ENCODE assay signal across 1 cellular context in the genomic region with DNA sequence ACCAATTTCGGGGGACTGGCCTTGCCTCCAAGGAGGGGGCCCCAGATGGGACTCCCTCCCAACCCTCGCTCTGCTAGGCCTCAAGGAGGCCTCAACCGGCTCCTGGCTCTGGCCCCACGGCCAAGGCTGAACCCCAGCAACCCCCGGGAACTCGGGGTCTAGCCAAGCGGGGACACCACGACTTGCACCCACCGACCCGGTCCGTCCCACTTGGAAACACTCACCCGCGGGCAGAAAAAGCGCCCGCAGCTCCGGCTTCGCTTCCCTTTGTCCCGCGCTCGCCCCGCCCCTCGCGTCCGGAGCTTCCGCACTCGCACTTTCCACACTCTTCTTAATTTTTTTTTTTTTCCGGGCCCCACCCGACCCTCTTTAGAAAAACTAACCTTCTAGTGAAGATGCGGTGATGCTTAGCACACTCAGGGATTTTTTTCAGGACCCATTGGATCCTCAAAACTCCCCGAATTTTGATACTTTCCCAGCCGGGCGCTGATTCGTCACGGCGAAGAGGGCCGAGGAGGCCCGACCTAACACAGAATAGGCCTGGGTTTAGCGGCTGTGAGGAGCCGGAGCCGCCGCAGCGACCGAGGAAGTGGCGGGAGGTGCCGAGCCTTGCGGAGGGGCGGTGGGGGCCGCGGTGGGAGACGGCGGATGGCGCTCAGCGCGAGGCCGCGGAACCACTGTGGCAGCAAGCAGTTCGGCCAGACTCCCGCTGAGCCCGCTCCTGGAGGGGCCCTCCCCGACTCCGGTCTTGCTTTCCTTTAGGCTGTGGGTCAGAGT.
TF ChIP-seq lines count a peak whose summit lies in the region.

A gene (minus strand): TSS at position 270 of the 777 bp plus-strand sequence. CDS start 2,016 bp downstream, outside the sequence.

TF ChIP-seq in HepG2, 621 proteins besides CTCF, POLR2A, EP300 and RAD21 (continued from another document and continues in another):
- TF ChIP-seq, protein P1, sequence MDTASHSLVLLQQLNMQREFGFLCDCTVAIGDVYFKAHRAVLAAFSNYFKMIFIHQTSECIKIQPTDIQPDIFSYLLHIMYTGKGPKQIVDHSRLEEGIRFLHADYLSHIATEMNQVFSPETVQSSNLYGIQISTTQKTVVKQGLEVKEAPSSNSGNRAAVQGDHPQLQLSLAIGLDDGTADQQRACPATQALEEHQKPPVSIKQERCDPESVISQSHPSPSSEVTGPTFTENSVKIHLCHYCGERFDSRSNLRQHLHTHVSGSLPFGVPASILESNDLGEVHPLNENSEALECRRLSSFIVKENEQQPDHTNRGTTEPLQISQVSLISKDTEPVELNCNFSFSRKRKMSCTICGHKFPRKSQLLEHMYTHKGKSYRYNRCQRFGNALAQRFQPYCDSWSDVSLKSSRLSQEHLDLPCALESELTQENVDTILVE (CRISPR knock-in tag; IDR thresholded peaks at IDR 0.05), result peak; percentile 16; the same call in 1 of the 2 replicates
- TF ChIP-seq, protein P2, sequence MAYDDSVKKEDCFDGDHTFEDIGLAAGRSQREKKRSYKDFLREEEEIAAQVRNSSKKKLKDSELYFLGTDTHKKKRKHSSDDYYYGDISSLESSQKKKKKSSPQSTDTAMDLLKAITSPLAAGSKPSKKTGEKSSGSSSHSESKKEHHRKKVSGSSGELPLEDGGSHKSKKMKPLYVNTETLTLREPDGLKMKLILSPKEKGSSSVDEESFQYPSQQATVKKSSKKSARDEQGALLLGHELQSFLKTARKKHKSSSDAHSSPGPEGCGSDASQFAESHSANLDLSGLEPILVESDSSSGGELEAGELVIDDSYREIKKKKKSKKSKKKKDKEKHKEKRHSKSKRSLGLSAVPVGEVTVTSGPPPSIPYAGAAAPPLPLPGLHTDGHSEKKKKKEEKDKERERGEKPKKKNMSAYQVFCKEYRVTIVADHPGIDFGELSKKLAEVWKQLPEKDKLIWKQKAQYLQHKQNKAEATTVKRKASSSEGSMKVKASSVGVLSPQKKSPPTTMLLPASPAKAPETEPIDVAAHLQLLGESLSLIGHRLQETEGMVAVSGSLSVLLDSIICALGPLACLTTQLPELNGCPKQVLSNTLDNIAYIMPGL (CRISPR knock-in tag; IDR thresholded peaks at IDR 0.05; ENCODE audit: borderline replicate concordance in 1 of 2, low read depth in 1 of 2), result peak; percentile 96
- TF ChIP-seq, protein P3, sequence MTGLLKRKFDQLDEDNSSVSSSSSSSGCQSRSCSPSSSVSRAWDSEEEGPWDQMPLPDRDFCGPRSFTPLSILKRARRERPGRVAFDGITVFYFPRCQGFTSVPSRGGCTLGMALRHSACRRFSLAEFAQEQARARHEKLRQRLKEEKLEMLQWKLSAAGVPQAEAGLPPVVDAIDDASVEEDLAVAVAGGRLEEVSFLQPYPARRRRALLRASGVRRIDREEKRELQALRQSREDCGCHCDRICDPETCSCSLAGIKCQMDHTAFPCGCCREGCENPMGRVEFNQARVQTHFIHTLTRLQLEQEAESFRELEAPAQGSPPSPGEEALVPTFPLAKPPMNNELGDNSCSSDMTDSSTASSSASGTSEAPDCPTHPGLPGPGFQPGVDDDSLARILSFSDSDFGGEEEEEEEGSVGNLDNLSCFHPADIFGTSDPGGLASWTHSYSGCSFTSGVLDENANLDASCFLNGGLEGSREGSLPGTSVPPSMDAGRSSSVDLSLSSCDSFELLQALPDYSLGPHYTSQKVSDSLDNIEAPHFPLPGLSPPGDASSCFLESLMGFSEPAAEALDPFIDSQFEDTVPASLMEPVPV (CRISPR knock-in tag; IDR thresholded peaks at IDR 0.05), result peak; percentile 93
- TF ChIP-seq ESRRA (CRISPR knock-in tag; IDR thresholded peaks at IDR 0.05; ENCODE audit: low read depth) (no peak), EEA1 (CRISPR knock-in tag; IDR thresholded peaks at IDR 0.05; ENCODE audit: borderline replicate concordance) (no peak), SP4 (CRISPR knock-in tag; IDR thresholded peaks at IDR 0.05) (peak; percentile 83), ATF1 (CRISPR knock-in tag; IDR thresholded peaks at IDR 0.05) (no peak), YEATS2 (CRISPR knock-in tag; IDR thresholded peaks at IDR 0.05; ENCODE audit: borderline replicate concordance) (peak; percentile 90), DNMT1 (CRISPR knock-in tag; IDR thresholded peaks at IDR 0.05) (no peak; the same call in 1 of the 2 replicates), DMAP1 (CRISPR knock-in tag; IDR thresholded peaks at IDR 0.05) (peak; percentile 89; the same call in 1 of the 2 replicates), KLF15 (CRISPR knock-in tag; IDR thresholded peaks at IDR 0.05; ENCODE audit: borderline replicate concordance) (peak; percentile 70; the same call in 1 of the 2 replicates), HOXD1 (CRISPR knock-in tag; IDR thresholded peaks at IDR 0.05) (peak; percentile 53), AGO2 (optimal IDR thresholded peaks at IDR 0.05; ENCODE audit: low read depth, low read length) (peak; percentile 66), ZNF775 (CRISPR knock-in tag; IDR thresholded peaks at IDR 0.05; ENCODE audit: borderline replicate concordance) (no peak), TBX3 (IDR thresholded peaks at IDR 0.05; ENCODE audit: borderline replicate concordance) (0 out of 2 replicates have a peak, but pooled peaks have one; percentile 8), ZNF296 (CRISPR knock-in tag; conservative IDR thresholded peaks at IDR 0.05) (no peak), MED1 (CRISPR knock-in tag; IDR thresholded peaks at IDR 0.05) (peak; percentile 25; the same call in 1 of the 2 replicates), ZNF232 (CRISPR knock-in tag; IDR thresholded peaks at IDR 0.05; ENCODE audit: borderline replicate concordance) (peak; percentile 92), TCF12 (IDR thresholded peaks at IDR 0.05) (no peak), TCF12 (CRISPR knock-in tag; IDR thresholded peaks at IDR 0.05) (0 out of 2 replicates have a peak, but pooled peaks have one; percentile 61), ZNF75D (CRISPR knock-in tag; IDR thresholded peaks at IDR 0.05; ENCODE audit: borderline replicate concordance) (peak; percentile 76; the same call in 1 of the 2 replicates), ZFP1 (CRISPR knock-in tag; IDR thresholded peaks at IDR 0.05) (no peak), CBX5 (CRISPR knock-in tag; IDR thresholded peaks at IDR 0.05; ENCODE audit: borderline replicate concordance) (no peak; the same call in 1 of the 2 replicates), ZNF432 (CRISPR knock-in tag; IDR thresholded peaks at IDR 0.05; ENCODE audit: borderline replicate concordance) (no peak), ZNF343 (CRISPR knock-in tag; IDR thresholded peaks at IDR 0.05) (peak; percentile 79), U2AF2 (IDR thresholded peaks at IDR 0.05; ENCODE audit: low read depth, low read length) (0 out of 2 replicates have a peak, but pooled peaks have one; percentile 54), ZNF20 (CRISPR knock-in tag; IDR thresholded peaks at IDR 0.05) (peak; percentile 83), ZNF550 (CRISPR knock-in tag; IDR thresholded peaks at IDR 0.05; ENCODE audit: borderline replicate concordance) (no peak), ZMYM3 (CRISPR knock-in tag; IDR thresholded peaks at IDR 0.05) (0 out of 2 replicates have a peak, but pooled peaks have one; percentile 8), ZBTB42 (CRISPR knock-in tag; IDR thresholded peaks at IDR 0.05) (no peak; the same call in 1 of the 2 replicates), KDM6A (CRISPR knock-in tag; IDR thresholded peaks at IDR 0.05; ENCODE audit: low read depth) (no peak; the same call in 1 of the 2 replicates), SMARCC2 (IDR thresholded peaks at IDR 0.05) (no peak), ZNF101 (CRISPR knock-in tag; IDR thresholded peaks at IDR 0.05; ENCODE audit: borderline replicate concordance, low read depth) (no peak), RORA (CRISPR knock-in tag; IDR thresholded peaks at IDR 0.05) (no peak), HNF4A (CRISPR knock-in tag; IDR thresholded peaks at IDR 0.05) (peak; percentile 2; the same call in 1 of the 2 replicates), MEIS2 (CRISPR knock-in tag; IDR thresholded peaks at IDR 0.05) (peak; percentile 36; the same call in 1 of the 2 replicates), NCOA5 (CRISPR knock-in tag; IDR thresholded peaks at IDR 0.05) (no peak)
- TF ChIP-seq, protein P4, sequence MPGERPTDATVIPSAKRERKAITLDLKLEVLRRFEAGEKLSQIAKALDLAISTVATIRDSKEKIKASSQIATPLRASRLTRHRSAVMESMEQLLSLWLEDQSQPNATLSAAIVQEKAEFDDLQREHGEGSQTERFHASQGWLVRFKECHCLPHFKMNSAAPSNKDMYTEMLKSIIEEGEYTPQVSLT (CRISPR knock-in tag; IDR thresholded peaks at IDR 0.05; ENCODE audit: borderline replicate concordance, low read depth), result peak; percentile 38; the same call in 1 of the 2 replicates
- TF ChIP-seq, protein P5, sequence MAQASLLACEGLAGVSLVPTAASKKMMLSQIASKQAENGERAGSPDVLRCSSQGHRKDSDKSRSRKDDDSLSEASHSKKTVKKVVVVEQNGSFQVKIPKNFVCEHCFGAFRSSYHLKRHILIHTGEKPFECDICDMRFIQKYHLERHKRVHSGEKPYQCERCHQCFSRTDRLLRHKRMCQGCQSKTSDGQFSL (CRISPR knock-in tag; IDR thresholded peaks at IDR 0.05), result peak; percentile 70
- TF ChIP-seq, protein P6, sequence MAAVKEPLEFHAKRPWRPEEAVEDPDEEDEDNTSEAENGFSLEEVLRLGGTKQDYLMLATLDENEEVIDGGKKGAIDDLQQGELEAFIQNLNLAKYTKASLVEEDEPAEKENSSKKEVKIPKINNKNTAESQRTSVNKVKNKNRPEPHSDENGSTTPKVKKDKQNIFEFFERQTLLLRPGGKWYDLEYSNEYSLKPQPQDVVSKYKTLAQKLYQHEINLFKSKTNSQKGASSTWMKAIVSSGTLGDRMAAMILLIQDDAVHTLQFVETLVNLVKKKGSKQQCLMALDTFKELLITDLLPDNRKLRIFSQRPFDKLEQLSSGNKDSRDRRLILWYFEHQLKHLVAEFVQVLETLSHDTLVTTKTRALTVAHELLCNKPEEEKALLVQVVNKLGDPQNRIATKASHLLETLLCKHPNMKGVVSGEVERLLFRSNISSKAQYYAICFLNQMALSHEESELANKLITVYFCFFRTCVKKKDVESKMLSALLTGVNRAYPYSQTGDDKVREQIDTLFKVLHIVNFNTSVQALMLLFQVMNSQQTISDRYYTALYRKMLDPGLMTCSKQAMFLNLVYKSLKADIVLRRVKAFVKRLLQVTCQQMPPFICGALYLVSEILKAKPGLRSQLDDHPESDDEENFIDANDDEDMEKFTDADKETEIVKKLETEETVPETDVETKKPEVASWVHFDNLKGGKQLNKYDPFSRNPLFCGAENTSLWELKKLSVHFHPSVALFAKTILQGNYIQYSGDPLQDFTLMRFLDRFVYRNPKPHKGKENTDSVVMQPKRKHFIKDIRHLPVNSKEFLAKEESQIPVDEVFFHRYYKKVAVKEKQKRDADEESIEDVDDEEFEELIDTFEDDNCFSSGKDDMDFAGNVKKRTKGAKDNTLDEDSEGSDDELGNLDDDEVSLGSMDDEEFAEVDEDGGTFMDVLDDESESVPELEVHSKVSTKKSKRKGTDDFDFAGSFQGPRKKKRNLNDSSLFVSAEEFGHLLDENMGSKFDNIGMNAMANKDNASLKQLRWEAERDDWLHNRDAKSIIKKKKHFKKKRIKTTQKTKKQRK (IDR thresholded peaks at IDR 0.05; ENCODE audit: low read length), result no peak
- TF ChIP-seq, protein P7, sequence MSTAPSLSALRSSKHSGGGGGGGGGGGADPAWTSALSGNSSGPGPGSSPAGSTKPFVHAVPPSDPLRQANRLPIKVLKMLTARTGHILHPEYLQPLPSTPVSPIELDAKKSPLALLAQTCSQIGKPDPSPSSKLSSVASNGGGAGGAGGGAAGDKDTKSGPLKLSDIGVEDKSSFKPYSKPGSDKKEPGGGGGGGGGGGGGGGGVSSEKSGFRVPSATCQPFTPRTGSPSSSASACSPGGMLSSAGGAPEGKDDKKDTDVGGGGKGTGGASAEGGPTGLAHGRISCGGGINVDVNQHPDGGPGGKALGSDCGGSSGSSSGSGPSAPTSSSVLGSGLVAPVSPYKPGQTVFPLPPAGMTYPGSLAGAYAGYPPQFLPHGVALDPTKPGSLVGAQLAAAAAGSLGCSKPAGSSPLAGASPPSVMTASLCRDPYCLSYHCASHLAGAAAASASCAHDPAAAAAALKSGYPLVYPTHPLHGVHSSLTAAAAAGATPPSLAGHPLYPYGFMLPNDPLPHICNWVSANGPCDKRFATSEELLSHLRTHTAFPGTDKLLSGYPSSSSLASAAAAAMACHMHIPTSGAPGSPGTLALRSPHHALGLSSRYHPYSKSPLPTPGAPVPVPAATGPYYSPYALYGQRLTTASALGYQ (CRISPR knock-in tag; IDR thresholded peaks at IDR 0.05), result no peak; the same call in 1 of the 2 replicates
- TF ChIP-seq, protein P8, sequence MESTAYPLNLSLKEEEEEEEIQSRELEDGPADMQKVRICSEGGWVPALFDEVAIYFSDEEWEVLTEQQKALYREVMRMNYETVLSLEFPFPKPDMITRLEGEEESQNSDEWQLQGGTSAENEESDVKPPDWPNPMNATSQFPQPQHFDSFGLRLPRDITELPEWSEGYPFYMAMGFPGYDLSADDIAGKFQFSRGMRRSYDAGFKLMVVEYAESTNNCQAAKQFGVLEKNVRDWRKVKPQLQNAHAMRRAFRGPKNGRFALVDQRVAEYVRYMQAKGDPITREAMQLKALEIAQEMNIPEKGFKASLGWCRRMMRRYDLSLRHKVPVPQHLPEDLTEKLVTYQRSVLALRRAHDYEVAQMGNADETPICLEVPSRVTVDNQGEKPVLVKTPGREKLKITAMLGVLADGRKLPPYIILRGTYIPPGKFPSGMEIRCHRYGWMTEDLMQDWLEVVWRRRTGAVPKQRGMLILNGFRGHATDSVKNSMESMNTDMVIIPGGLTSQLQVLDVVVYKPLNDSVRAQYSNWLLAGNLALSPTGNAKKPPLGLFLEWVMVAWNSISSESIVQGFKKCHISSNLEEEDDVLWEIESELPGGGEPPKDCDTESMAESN (CRISPR knock-in tag; conservative IDR thresholded peaks at IDR 0.05), result peak; percentile 53; the same call in 1 of the 2 replicates
- TF ChIP-seq, protein P9, sequence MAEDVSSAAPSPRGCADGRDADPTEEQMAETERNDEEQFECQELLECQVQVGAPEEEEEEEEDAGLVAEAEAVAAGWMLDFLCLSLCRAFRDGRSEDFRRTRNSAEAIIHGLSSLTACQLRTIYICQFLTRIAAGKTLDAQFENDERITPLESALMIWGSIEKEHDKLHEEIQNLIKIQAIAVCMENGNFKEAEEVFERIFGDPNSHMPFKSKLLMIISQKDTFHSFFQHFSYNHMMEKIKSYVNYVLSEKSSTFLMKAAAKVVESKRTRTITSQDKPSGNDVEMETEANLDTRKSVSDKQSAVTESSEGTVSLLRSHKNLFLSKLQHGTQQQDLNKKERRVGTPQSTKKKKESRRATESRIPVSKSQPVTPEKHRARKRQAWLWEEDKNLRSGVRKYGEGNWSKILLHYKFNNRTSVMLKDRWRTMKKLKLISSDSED (CRISPR knock-in tag; IDR thresholded peaks at IDR 0.05), result 0 out of 2 replicates have a peak, but pooled peaks have one; percentile 9
- TF ChIP-seq, protein P10, sequence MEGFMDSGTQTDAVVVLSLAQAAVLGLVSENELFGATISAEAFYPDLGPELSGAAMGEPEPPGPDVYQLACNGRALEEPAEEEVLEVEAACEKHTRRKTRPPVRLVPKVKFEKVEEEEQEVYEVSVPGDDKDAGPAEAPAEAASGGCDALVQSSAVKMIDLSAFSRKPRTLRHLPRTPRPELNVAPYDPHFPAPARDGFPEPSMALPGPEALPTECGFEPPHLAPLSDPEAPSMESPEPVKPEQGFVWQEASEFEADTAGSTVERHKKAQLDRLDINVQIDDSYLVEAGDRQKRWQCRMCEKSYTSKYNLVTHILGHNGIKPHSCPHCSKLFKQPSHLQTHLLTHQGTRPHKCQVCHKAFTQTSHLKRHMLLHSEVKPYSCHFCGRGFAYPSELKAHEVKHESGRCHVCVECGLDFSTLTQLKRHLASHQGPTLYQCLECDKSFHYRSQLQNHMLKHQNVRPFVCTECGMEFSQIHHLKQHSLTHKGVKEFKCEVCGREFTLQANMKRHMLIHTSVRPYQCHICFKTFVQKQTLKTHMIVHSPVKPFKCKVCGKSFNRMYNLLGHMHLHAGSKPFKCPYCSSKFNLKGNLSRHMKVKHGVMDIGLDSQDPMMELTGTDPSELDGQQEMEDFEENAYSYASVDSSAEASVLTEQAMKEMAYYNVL (CRISPR knock-in tag; IDR thresholded peaks at IDR 0.05; ENCODE audit: borderline replicate concordance), result peak; percentile 73; the same call in 1 of the 2 replicates
